In genomic region chr16:1771864-1772361, GRCh38 we compare ENCODE assay signal across 1 cellular context.
TF ChIP-seq lines count a peak whose summit lies in the region.

No MANE protein-coding gene starts in this region.

TF ChIP-seq in HepG2, 621 proteins besides CTCF, POLR2A, EP300 and RAD21 (continued from another document and continues in another):
- TF ChIP-seq, protein P1, sequence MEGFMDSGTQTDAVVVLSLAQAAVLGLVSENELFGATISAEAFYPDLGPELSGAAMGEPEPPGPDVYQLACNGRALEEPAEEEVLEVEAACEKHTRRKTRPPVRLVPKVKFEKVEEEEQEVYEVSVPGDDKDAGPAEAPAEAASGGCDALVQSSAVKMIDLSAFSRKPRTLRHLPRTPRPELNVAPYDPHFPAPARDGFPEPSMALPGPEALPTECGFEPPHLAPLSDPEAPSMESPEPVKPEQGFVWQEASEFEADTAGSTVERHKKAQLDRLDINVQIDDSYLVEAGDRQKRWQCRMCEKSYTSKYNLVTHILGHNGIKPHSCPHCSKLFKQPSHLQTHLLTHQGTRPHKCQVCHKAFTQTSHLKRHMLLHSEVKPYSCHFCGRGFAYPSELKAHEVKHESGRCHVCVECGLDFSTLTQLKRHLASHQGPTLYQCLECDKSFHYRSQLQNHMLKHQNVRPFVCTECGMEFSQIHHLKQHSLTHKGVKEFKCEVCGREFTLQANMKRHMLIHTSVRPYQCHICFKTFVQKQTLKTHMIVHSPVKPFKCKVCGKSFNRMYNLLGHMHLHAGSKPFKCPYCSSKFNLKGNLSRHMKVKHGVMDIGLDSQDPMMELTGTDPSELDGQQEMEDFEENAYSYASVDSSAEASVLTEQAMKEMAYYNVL (CRISPR knock-in tag; IDR thresholded peaks at IDR 0.05; ENCODE audit: borderline replicate concordance): no peak
- TF ChIP-seq ZBTB33 (CRISPR knock-in tag; IDR thresholded peaks at IDR 0.05) (no peak), KMT2A (CRISPR knock-in tag; IDR thresholded peaks at IDR 0.05) (no peak), ZHX1 (CRISPR knock-in tag; IDR thresholded peaks at IDR 0.05; ENCODE audit: low read depth) (no peak), ZNF441 (CRISPR knock-in tag; IDR thresholded peaks at IDR 0.05; ENCODE audit: borderline replicate concordance) (no peak), ZNF720 (CRISPR knock-in tag; IDR thresholded peaks at IDR 0.05) (no peak), ZNF331 (CRISPR knock-in tag; IDR thresholded peaks at IDR 0.05) (no peak), ZNF430 (CRISPR knock-in tag; IDR thresholded peaks at IDR 0.05) (no peak), ZFP37 (CRISPR knock-in tag; IDR thresholded peaks at IDR 0.05; ENCODE audit: borderline replicate concordance) (no peak), ZEB1 (IDR thresholded peaks at IDR 0.05; ENCODE audit: insufficient replicate concordance, low read depth) (no peak), REST (IDR thresholded peaks at IDR 0.05; ENCODE audit: borderline replicate concordance in 1 of 2, low read depth in 1 of 2, low read length in 2 of 2) (no peak), ZNF713 (CRISPR knock-in tag; IDR thresholded peaks at IDR 0.05) (no peak), STAT5B (CRISPR knock-in tag; IDR thresholded peaks at IDR 0.05) (no peak), FOXM1 (CRISPR knock-in tag; IDR thresholded peaks at IDR 0.05) (no peak), ZNF839 (CRISPR knock-in tag; IDR thresholded peaks at IDR 0.05; ENCODE audit: borderline replicate concordance) (no peak), ZNF10 (CRISPR knock-in tag; IDR thresholded peaks at IDR 0.05; ENCODE audit: borderline replicate concordance, low read depth) (no peak), ZSCAN21 (CRISPR knock-in tag; IDR thresholded peaks at IDR 0.05; ENCODE audit: borderline replicate concordance) (no peak), PAWR (CRISPR knock-in tag; IDR thresholded peaks at IDR 0.05; ENCODE audit: borderline replicate concordance) (no peak), PHF5A (CRISPR knock-in tag; IDR thresholded peaks at IDR 0.05; ENCODE audit: low read depth, unreplicated experiment) (no peak), MATR3 (CRISPR knock-in tag; IDR thresholded peaks at IDR 0.05) (no peak), XRCC5 (optimal IDR thresholded peaks at IDR 0.05; ENCODE audit: low read length) (no peak), ZNF496 (CRISPR knock-in tag; IDR thresholded peaks at IDR 0.05; ENCODE audit: insufficient replicate concordance) (no peak), ZNF543 (CRISPR knock-in tag; IDR thresholded peaks at IDR 0.05) (no peak), HNF1B (CRISPR knock-in tag; IDR thresholded peaks at IDR 0.05) (0 out of 2 replicates have a peak, but pooled peaks have one; percentile 21), ZNF616 (CRISPR knock-in tag; IDR thresholded peaks at IDR 0.05; ENCODE audit: low read depth) (no peak), ZNF747 (CRISPR knock-in tag; IDR thresholded peaks at IDR 0.05; ENCODE audit: borderline replicate concordance) (no peak), SAP130 (CRISPR knock-in tag; IDR thresholded peaks at IDR 0.05; ENCODE audit: low read depth) (0 out of 2 replicates have a peak, but pooled peaks have one; percentile 13), ZNF619 (CRISPR knock-in tag; IDR thresholded peaks at IDR 0.05) (no peak), ARNTL (CRISPR knock-in tag; IDR thresholded peaks at IDR 0.05) (no peak), GATAD2A (CRISPR knock-in tag; IDR thresholded peaks at IDR 0.05) (no peak), ZZZ3 (CRISPR knock-in tag; IDR thresholded peaks at IDR 0.05; ENCODE audit: borderline replicate concordance) (no peak), ZNF44 (CRISPR knock-in tag; IDR thresholded peaks at IDR 0.05) (0 out of 2 replicates have a peak, but pooled peaks have one; percentile 38), ZNF572 (CRISPR knock-in tag; IDR thresholded peaks at IDR 0.05) (no peak), FOXA1 (IDR thresholded peaks at IDR 0.05) (no peak), FOXA1 (CRISPR knock-in tag; IDR thresholded peaks at IDR 0.05) (no peak), SMARCC2 (IDR thresholded peaks at IDR 0.05) (no peak), HOXA5 (CRISPR knock-in tag; IDR thresholded peaks at IDR 0.05) (no peak), ZBTB20 (CRISPR knock-in tag; IDR thresholded peaks at IDR 0.05; ENCODE audit: borderline replicate concordance, low read depth) (no peak), RNF2 (conservative IDR thresholded peaks at IDR 0.05; ENCODE audit: low read depth) (0 out of 2 replicates have a peak, but pooled peaks have one; percentile 34), ZNF24 (IDR thresholded peaks at IDR 0.05) (no peak), CHD2 (IDR thresholded peaks at IDR 0.05; ENCODE audit: low read depth, low read length) (no peak), NR2F2 (IDR thresholded peaks at IDR 0.05; ENCODE audit: borderline replicate concordance, low read depth) (no peak), REPIN1 (CRISPR knock-in tag; IDR thresholded peaks at IDR 0.05; ENCODE audit: borderline replicate concordance, low read depth) (no peak)
- TF ChIP-seq, protein P2, sequence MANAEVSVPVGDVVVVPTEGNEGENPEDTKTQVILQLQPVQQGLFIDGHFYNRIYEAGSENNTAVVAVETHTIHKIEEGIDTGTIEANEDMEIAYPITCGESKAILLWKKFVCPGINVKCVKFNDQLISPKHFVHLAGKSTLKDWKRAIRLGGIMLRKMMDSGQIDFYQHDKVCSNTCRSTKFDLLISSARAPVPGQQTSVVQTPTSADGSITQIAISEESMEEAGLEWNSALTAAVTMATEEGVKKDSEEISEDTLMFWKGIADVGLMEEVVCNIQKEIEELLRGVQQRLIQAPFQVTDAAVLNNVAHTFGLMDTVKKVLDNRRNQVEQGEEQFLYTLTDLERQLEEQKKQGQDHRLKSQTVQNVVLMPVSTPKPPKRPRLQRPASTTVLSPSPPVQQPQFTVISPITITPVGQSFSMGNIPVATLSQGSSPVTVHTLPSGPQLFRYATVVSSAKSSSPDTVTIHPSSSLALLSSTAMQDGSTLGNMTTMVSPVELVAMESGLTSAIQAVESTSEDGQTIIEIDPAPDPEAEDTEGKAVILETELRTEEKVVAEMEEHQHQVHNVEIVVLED (CRISPR knock-in tag; IDR thresholded peaks at IDR 0.05; ENCODE audit: borderline replicate concordance): 0 out of 2 replicates have a peak, but pooled peaks have one; percentile 38
- TF ChIP-seq, protein P3, sequence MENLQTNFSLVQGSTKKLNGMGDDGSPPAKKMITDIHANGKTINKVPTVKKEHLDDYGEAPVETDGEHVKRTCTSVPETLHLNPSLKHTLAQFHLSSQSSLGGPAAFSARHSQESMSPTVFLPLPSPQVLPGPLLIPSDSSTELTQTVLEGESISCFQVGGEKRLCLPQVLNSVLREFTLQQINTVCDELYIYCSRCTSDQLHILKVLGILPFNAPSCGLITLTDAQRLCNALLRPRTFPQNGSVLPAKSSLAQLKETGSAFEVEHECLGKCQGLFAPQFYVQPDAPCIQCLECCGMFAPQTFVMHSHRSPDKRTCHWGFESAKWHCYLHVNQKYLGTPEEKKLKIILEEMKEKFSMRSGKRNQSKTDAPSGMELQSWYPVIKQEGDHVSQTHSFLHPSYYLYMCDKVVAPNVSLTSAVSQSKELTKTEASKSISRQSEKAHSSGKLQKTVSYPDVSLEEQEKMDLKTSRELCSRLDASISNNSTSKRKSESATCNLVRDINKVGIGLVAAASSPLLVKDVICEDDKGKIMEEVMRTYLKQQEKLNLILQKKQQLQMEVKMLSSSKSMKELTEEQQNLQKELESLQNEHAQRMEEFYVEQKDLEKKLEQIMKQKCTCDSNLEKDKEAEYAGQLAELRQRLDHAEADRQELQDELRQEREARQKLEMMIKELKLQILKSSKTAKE (CRISPR knock-in tag; IDR thresholded peaks at IDR 0.05; ENCODE audit: borderline replicate concordance): no peak
- TF ChIP-seq, protein P4, sequence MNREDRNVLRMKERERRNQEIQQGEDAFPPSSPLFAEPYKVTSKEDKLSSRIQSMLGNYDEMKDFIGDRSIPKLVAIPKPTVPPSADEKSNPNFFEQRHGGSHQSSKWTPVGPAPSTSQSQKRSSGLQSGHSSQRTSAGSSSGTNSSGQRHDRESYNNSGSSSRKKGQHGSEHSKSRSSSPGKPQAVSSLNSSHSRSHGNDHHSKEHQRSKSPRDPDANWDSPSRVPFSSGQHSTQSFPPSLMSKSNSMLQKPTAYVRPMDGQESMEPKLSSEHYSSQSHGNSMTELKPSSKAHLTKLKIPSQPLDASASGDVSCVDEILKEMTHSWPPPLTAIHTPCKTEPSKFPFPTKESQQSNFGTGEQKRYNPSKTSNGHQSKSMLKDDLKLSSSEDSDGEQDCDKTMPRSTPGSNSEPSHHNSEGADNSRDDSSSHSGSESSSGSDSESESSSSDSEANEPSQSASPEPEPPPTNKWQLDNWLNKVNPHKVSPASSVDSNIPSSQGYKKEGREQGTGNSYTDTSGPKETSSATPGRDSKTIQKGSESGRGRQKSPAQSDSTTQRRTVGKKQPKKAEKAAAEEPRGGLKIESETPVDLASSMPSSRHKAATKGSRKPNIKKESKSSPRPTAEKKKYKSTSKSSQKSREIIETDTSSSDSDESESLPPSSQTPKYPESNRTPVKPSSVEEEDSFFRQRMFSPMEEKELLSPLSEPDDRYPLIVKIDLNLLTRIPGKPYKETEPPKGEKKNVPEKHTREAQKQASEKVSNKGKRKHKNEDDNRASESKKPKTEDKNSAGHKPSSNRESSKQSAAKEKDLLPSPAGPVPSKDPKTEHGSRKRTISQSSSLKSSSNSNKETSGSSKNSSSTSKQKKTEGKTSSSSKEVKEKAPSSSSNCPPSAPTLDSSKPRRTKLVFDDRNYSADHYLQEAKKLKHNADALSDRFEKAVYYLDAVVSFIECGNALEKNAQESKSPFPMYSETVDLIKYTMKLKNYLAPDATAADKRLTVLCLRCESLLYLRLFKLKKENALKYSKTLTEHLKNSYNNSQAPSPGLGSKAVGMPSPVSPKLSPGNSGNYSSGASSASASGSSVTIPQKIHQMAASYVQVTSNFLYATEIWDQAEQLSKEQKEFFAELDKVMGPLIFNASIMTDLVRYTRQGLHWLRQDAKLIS (CRISPR knock-in tag; IDR thresholded peaks at IDR 0.05): no peak
- TF ChIP-seq, protein P5, sequence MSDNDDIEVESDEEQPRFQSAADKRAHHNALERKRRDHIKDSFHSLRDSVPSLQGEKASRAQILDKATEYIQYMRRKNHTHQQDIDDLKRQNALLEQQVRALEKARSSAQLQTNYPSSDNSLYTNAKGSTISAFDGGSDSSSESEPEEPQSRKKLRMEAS (IDR thresholded peaks at IDR 0.05): 0 out of 2 replicates have a peak, but pooled peaks have one; percentile 9
